Comparison of ENCODE assay signal across 19 cellular contexts in genomic region chr3:126618021-126618420, GRCh38. TPM values are rescaled to one million over a fixed set of nuclear protein-coding genes. Genes with fewer than 3 reads are reported as not detected.
DNase-seq lines count a peak whose midpoint lies in the region; ATAC-seq and TF ChIP-seq lines count a peak whose summit lies in the region.
"Had no signal": no experiment of that assay in that cellular context is flagged by ENCODE, and none has a peak within 500 bp of the region (broad histone marks: within the 10 kb centered on the region; RNA-seq: fewer than 3 reads in every experiment).

No MANE protein-coding gene starts in this region.

- H3K36me3 ChIP-seq in ACC112 (ENCODE audit: insufficient read depth, low read length) (0 out of 2 replicates have a peak, but pooled peaks cover 7% of the 10 kb centered on the region), adipocyte (ENCODE audit: control insufficient read depth, insufficient read depth, low read length, severe bottlenecking) (peaks cover 3% of the 10 kb centered on the region)
- H3K36me3 ChIP-seq: SJCRH30 had no signal

- H2AFZ ChIP-seq in ACC112 (ENCODE audit: low read length, unreplicated experiment): no peak overlapping the region

- no peak overlapping the region for H3K9ac ChIP-seq in adipocyte (ENCODE audit: low read length)

- peak overlapping the region; percentile 26; the same call in 1 of the 2 replicates for H3K27ac ChIP-seq in ACC112 (ENCODE audit: low read depth, low read length)
- H3K27ac ChIP-seq: RWPE1, SJCRH30 had no signal

- H3K79me2 ChIP-seq in ACC112 (ENCODE audit: control insufficient read depth, insufficient read depth, low read length, unreplicated experiment): no peaks in the 10 kb centered on the region

- H3K27me3 ChIP-seq in ACC112 (ENCODE audit: insufficient read depth, low read length) (no peaks in the 10 kb centered on the region), adipocyte (replicated peaks; ENCODE audit: control insufficient read depth, insufficient read depth, low read length) (no peaks in the 10 kb centered on the region)
- H3K27me3 ChIP-seq: SJCRH30 had no signal

- peaks cover 75% of the 10 kb centered on the region for H3K4me1 Mint-ChIP-seq in HFFc6 (ENCODE audit: low read depth)

- peak overlapping the region; percentile 26 for H3K4me3 Mint-ChIP-seq in HFFc6
- H3K4me3 Mint-ChIP-seq: CD14-positive monocyte had no signal

- no peaks in the 10 kb centered on the region for H3K9me3 ChIP-seq in adipocyte (ENCODE audit: control insufficient read depth, low read length)
- H3K9me3 ChIP-seq: HAP-1, SJCRH30 had no signal

- TF ChIP-seq CTCF in HFFc6 (IDR thresholded peaks at IDR 0.05): no peak

- peaks cover 11% of the 10 kb centered on the region for H3K9me3 Mint-ChIP-seq in HFFc6
- H3K9me3 Mint-ChIP-seq: CD14-positive monocyte had no signal

- peaks cover 27% of the 10 kb centered on the region for H3K36me3 Mint-ChIP-seq in HFFc6 (ENCODE audit: low read depth)
- H3K36me3 Mint-ChIP-seq: CD14-positive monocyte had no signal

- H3K27me3 Mint-ChIP-seq in HFFc6 (ENCODE audit: insufficient read depth): no peaks in the 10 kb centered on the region; the same call in 1 of the 2 replicates

- no peak overlapping the region; the same call in 1 of the 2 replicates for H3K27ac Mint-ChIP-seq in HFFc6
- H3K27ac Mint-ChIP-seq: CD14-positive monocyte had no signal

- ATAC-seq in GM19023 (IDR thresholded peaks at IDR 0.05; ENCODE audit: unreplicated experiment): no peak
- no peak for ATAC-seq in GM18867 (IDR thresholded peaks at IDR 0.05; ENCODE audit: unreplicated experiment)

- H3K4me3 ChIP-seq in ACC112 (ENCODE audit: low read depth, low read length) (no peak overlapping the region; the same call in 1 of the 2 replicates), adipocyte (ENCODE audit: low read length) (no peak overlapping the region)
- H3K4me3 ChIP-seq: HAP-1, SJCRH30 had no signal

- no peak for DNase-seq in HFFc6
- peak; percentile 41 for DNase-seq in adipocyte (ENCODE audit: low read depth)
- DNase-seq in fibroblast of peridontal ligament (ENCODE audit: extremely low read depth): peak; percentile 39
- DNase-seq in cerebellar nuclear complex (lab: John Stamatoyannopoulos, UW): no peak
- no peak for DNase-seq in activated gamma-delta T cell (lab: John Stamatoyannopoulos, UW)
- DNase-seq: COR-L47, NCI-H1417 treated with DMSO at 0.1 percent for 48 hours, NCI-H1930, NCI-H2171 treated with DMSO at 0.1 percent for 48 hours, NCI-H446 treated with DMSO at 0.1 percent for 48 hours, NCI-H748 treated with DMSO at 0.1 percent for 48 hours, SJCRH30 had no signal

- H3K4me1 ChIP-seq in ACC112 (ENCODE audit: control insufficient read depth, insufficient read depth, low read length, unreplicated experiment) (peaks cover 62% of the 10 kb centered on the region), adipocyte (ENCODE audit: control insufficient read depth, insufficient read depth, low read length) (peaks cover 15% of the 10 kb centered on the region)
- H3K4me1 ChIP-seq: HAP-1 had no signal

RNA-seq across cellular contexts. Expression of gene TXNRD3, which starts 36.9 kb away (rescaled TPM):
- 1 to 10 TPM; 6.8 to 8.4 (median 7.4) TPM for total RNA-seq in HFFc6 (2021; fragmentation: NEBNext Ultra II Directional; extraction: Animal tissue kit (Norgen Biotek cat#: 25700))

RNA-seq across cellular contexts. Expression of gene C3orf22, which starts 59.3 kb away (rescaled TPM):
- total RNA-seq in HFFc6 (2021; fragmentation: NEBNext Ultra II Directional; extraction: Animal tissue kit (Norgen Biotek cat#: 25700)): not detected
- total RNA-seq: Daoy, SJCRH30 had no signal

Comparison
In these comparisons a context has a peak if more than half of its experiments do, and no peak if none do; other contexts are left out.
1. DNase-seq: peak in adipocyte (single experiment) and fibroblast of peridontal ligament (single experiment); none in HFFc6 (single experiment), cerebellar nuclear complex (0 of 2) and activated gamma-delta T cell (single experiment).